In genomic region chr6:157841211-157841840, GRCh38 we compare ENCODE assay signal across 9 cellular contexts. TPM values are rescaled to one million over a fixed set of nuclear protein-coding genes. Genes with fewer than 3 reads are reported as not detected.
DNase-seq lines count a peak whose midpoint lies in the region; ATAC-seq, FAIRE-seq and TF ChIP-seq lines count a peak whose summit lies in the region.
"Had no signal": no experiment of that assay in that cellular context is flagged by ENCODE, and none has a peak within 500 bp of the region (broad histone marks: within the 10 kb centered on the region; RNA-seq: fewer than 3 reads in every experiment).

No MANE protein-coding gene starts in this region.

- TF ChIP-seq POLR2A in GM12892 (IDR thresholded peaks at IDR 0.05; ENCODE audit: low read depth, low read length) (no peak), lower leg skin (IDR thresholded peaks at IDR 0.05) (no peak)

- WGBS in lower leg skin, 2 donors = 59 to 62% methylated on average over 2 of the region's 2 CpGs

- H3K27me3 Mint-ChIP-seq in activated T-helper 2 cell treated with anti-CD3 and anti-CD28 coated beads, Interferon-gamma antibody, Interleukin-2, Interleukin-4, amounts not matched to agents 10 μg/mL and 5 μg/mL and 100 μg/mL, durations not matched to agents 14 hours and 24 hours and 36 hours (ENCODE audit: low read depth) = peaks cover 19% of the 10 kb centered on the region

- no peak for DNase-seq in GM12892 (ENCODE audit: insufficient read length)
- DNase-seq in epithelial cell of prostate (ENCODE audit: low read depth, low spot score) = peak; percentile 82
- no peak for DNase-seq in WERI-Rb-1
- no peak for DNase-seq in activated T-helper 2 cell treated with anti-CD3 and anti-CD28 coated beads, Interferon-gamma antibody, Interleukin-2, Interleukin-4, amounts not matched to agents 10 μg/mL and 5 μg/mL and 100 μg/mL, durations not matched to agents 14 hours and 24 hours and 36 hours (ENCODE audit: low spot score)
- DNase-seq in lower leg skin (ENCODE audit: low spot score in 2 of 2) = no peak
- DNase-seq in GOT3 (lab: John Stamatoyannopoulos, UW) = no peak

- H3K4me3 Mint-ChIP-seq in activated T-helper 2 cell treated with anti-CD3 and anti-CD28 coated beads, Interferon-gamma antibody, Interleukin-2, Interleukin-4, amounts not matched to agents 10 μg/mL and 5 μg/mL and 100 μg/mL, durations not matched to agents 14 hours and 24 hours and 36 hours (ENCODE audit: low read depth) = no peak overlapping the region

- intact Hi-C loops in activated T-helper 2 cell treated with anti-CD3 and anti-CD28 coated beads, Interferon-gamma antibody, Interleukin-2, Interleukin-4, amounts not matched to agents 10 μg/mL and 5 μg/mL and 100 μg/mL, durations not matched to agents 14 hours and 24 hours and 36 hours (cut with micrococcal nuclease) = no loop called here
- intact Hi-C loops in lower leg skin (cut with DNase I; ENCODE audit: low total_unique reads) = no loop called here

- no peaks in the 10 kb centered on the region for H3K36me3 ChIP-seq in WERI-Rb-1

- TF ChIP-seq CTCF in WERI-Rb-1 (IDR thresholded peaks at IDR 0.05; ENCODE audit: low read depth, low read length) = no peak
- TF ChIP-seq CTCF in lower leg skin (IDR thresholded peaks at IDR 0.05) = no peak

- ATAC-seq in GM21526 (IDR thresholded peaks at IDR 0.05; ENCODE audit: low FRiP score, unreplicated experiment) (peak; percentile 66), HG03571 (IDR thresholded peaks at IDR 0.05; ENCODE audit: unreplicated experiment) (peak; percentile 94)

- H3K36me3 Mint-ChIP-seq in activated T-helper 2 cell treated with anti-CD3 and anti-CD28 coated beads, Interferon-gamma antibody, Interleukin-2, Interleukin-4, amounts not matched to agents 10 μg/mL and 5 μg/mL and 100 μg/mL, durations not matched to agents 14 hours and 24 hours and 36 hours (ENCODE audit: low read depth) = peaks cover 4% of the 10 kb centered on the region

- peak; percentile 88 for FAIRE-seq in GM12892 (lab: Jason Lieb, UNC)

- H3K27me3 ChIP-seq in WERI-Rb-1 (ENCODE audit: insufficient read depth, low read depth, severe bottlenecking) = no peaks in the 10 kb centered on the region

- no peak overlapping the region for H3K27ac Mint-ChIP-seq in activated T-helper 2 cell treated with anti-CD3 and anti-CD28 coated beads, Interferon-gamma antibody, Interleukin-2, Interleukin-4, amounts not matched to agents 10 μg/mL and 5 μg/mL and 100 μg/mL, durations not matched to agents 14 hours and 24 hours and 36 hours

- no peaks in the 10 kb centered on the region for H3K9me3 Mint-ChIP-seq in activated T-helper 2 cell treated with anti-CD3 and anti-CD28 coated beads, Interferon-gamma antibody, Interleukin-2, Interleukin-4, amounts not matched to agents 10 μg/mL and 5 μg/mL and 100 μg/mL, durations not matched to agents 14 hours and 24 hours and 36 hours

- H3K27ac ChIP-seq in epithelial cell of prostate = peak overlapping the region; percentile 82
- no peak overlapping the region for H3K27ac ChIP-seq in WERI-Rb-1
- H3K27ac ChIP-seq: HL-60 had no signal

- peaks cover 30% of the 10 kb centered on the region for H3K4me1 Mint-ChIP-seq in activated T-helper 2 cell treated with anti-CD3 and anti-CD28 coated beads, Interferon-gamma antibody, Interleukin-2, Interleukin-4, amounts not matched to agents 10 μg/mL and 5 μg/mL and 100 μg/mL, durations not matched to agents 14 hours and 24 hours and 36 hours (ENCODE audit: low read depth)

- H3K9me3 ChIP-seq in WERI-Rb-1 (ENCODE audit: severe bottlenecking) = no peaks in the 10 kb centered on the region

- no peak overlapping the region for H3K4me3 ChIP-seq in WERI-Rb-1 (ENCODE audit: low read depth, low read length)
- no peak overlapping the region for H3K4me3 ChIP-seq in lower leg skin (ENCODE audit: low read depth, poor library complexity, severe bottlenecking)

RNA-seq across cellular contexts. Expression of gene SNX9, which starts 18.3 kb away (rescaled TPM):
- polyA plus RNA-seq in GM12892 (2012; ENCODE audit: missing spikeins) = 7.8 TPM
- 55.3 and 55.6 TPM in 2 replicates for total RNA-seq in activated T-helper 2 cell treated with anti-CD3 and anti-CD28 coated beads, Interferon-gamma antibody, Interleukin-2, Interleukin-4, amounts not matched to agents 10 μg/mL and 5 μg/mL and 100 μg/mL, durations not matched to agents 14 hours and 24 hours and 36 hours
- 10 to 100 TPM; 37.4 to 59.5 (median 46.7) TPM for total RNA-seq in lower leg skin
